In genomic region chr21:32494946-32495703, GRCh38 we compare ENCODE assay signal across 1 cellular context.
TF ChIP-seq lines count a peak whose summit lies in the region.

No MANE protein-coding gene starts in this region.

TF ChIP-seq in IMR-90, 13 proteins besides CTCF, POLR2A, EP300 and RAD21:
- TF ChIP-seq CEBPB (IDR thresholded peaks at IDR 0.05; ENCODE audit: low read depth, low read length) (no peak), FOS (IDR thresholded peaks at IDR 0.05; ENCODE audit: low read depth, low read length) (peak; percentile 49; the same call in 1 of the 2 replicates), ELK1 (IDR thresholded peaks at IDR 0.05; ENCODE audit: borderline replicate concordance, low read depth, low read length) (no peak), USF2 (IDR thresholded peaks at IDR 0.05; ENCODE audit: low read depth, low read length) (peak; percentile 30; the same call in 1 of the 2 replicates), MAZ (IDR thresholded peaks at IDR 0.05; ENCODE audit: borderline replicate concordance, low read depth, low read length) (no peak), NFE2L2 (IDR thresholded peaks at IDR 0.05; ENCODE audit: low read depth, low read length) (peak; percentile 7; the same call in 1 of the 2 replicates)
